10 cellular contexts compared by ENCODE assay signal in genomic region chr4:168408620-168409019, GRCh38.
DNase-seq lines count a peak whose midpoint lies in the region; ATAC-seq and TF ChIP-seq lines count a peak whose summit lies in the region.
"Had no signal": no experiment of that assay in that cellular context is flagged by ENCODE, and none has a peak within 500 bp of the region (broad histone marks: within the 10 kb centered on the region; RNA-seq: fewer than 3 reads in every experiment).

No MANE protein-coding gene starts in this region.

- TF ChIP-seq CTCF in GM20000 (IDR thresholded peaks at IDR 0.05; ENCODE audit: extremely low read depth, missing control alignments): no peak

- no peak for ATAC-seq in HG03135 (IDR thresholded peaks at IDR 0.05; ENCODE audit: unreplicated experiment)
- ATAC-seq: K562 had no signal

- peak; percentile 9 for DNase-seq in Ammon's horn (ENCODE audit: low spot score)
- peak; percentile 55 to 88 for DNase-seq in NCI-H2081 (lab: John Stamatoyannopoulos, UW)
- peak; percentile 85 for DNase-seq in dedifferentiated amniotic fluid mesenchymal stem cell (ENCODE audit: extremely low spot score)
- DNase-seq in myocyte (ENCODE audit: low read depth): peak; percentile 99
- no peak for DNase-seq in stimulated activated naive CD4-positive, alpha-beta T cell treated with Interleukin-2 at 50 U/mL for 16 hours (lab: John Stamatoyannopoulos, UW)
- DNase-seq in GM20000 (ENCODE audit: low spot score): no peak
- DNase-seq in NCI-H1436 treated with DMSO at 0.1 percent for 48 hours (lab: John Stamatoyannopoulos, UW): no peak
- DNase-seq: stimulated activated CD4-positive, alpha-beta T cell treated with anti-CD3 and anti-CD28 coated beads, Interleukin-2, amount 100 ng/mL, for 24 hours had no signal

Comparison
In these comparisons a context has a peak if more than half of its experiments do, and no peak if none do; other contexts are left out.
1. DNase-seq: peak in Ammon's horn (single experiment), NCI-H2081 (2 of 2), dedifferentiated amniotic fluid mesenchymal stem cell (single experiment) and myocyte (single experiment); none in stimulated activated naive CD4-positive, alpha-beta T cell treated with Interleukin-2 at 50 U/mL for 16 hours (single experiment), GM20000 (single experiment) and NCI-H1436 treated with DMSO at 0.1 percent for 48 hours (single experiment).